ENCODE assay signal across 17 cellular contexts in genomic region chr12:9707356-9707755, GRCh38. TPM values are rescaled to one million over a fixed set of nuclear protein-coding genes. Genes with fewer than 3 reads are reported as not detected.
A peak's percentile ranks its signal among the peaks of the same experiment; 100 is the strongest.
DNase-seq lines count a peak whose midpoint lies in the region; ATAC-seq, FAIRE-seq and TF ChIP-seq lines count a peak whose summit lies in the region.
"Had no signal": no experiment of that assay in that cellular context is flagged by ENCODE, and none has a peak within 500 bp of the region (broad histone marks: within the 10 kb centered on the region; RNA-seq: fewer than 3 reads in every experiment).

No MANE protein-coding gene starts in this region.

- in situ Hi-C loops in GM12878 (cut with MboI): loop anchor here (5.0 kb wide), 1 partner anchor 70 kb away; no protein-coding TSS in a partner anchor

- H3K79me2 ChIP-seq in OCI-LY7 (ENCODE audit: insufficient read depth, low read depth, low read length) (no peaks in the 10 kb centered on the region), GM12878 (ENCODE audit: control insufficient read depth, insufficient read depth, low read length) (peaks cover 2% of the 10 kb centered on the region)
- H3K79me2 ChIP-seq: parathyroid adenoma had no signal

- FAIRE-seq in GM12878 (lab: Jason Lieb, UNC): no peak
- FAIRE-seq: islet of Langerhans had no signal

- no peaks in the 10 kb centered on the region for H3K27me3 Mint-ChIP-seq in activated naive CD4-positive, alpha-beta T cell treated with anti-CD3 and anti-CD28 coated beads, Interleukin-2, amount 50 U/mL, for 24 hours
- no peaks in the 10 kb centered on the region for H3K27me3 Mint-ChIP-seq in stimulated activated naive CD8-positive, alpha-beta T cell treated with anti-CD3 and anti-CD28 coated beads, Interleukin-15, amount 100 ng/mL, for 72 hours

- peak overlapping the region; percentile 78 for H3K4me3 Mint-ChIP-seq in activated naive CD4-positive, alpha-beta T cell treated with anti-CD3 and anti-CD28 coated beads, Interleukin-2, amount 50 U/mL, for 24 hours
- H3K4me3 Mint-ChIP-seq in stimulated activated naive CD8-positive, alpha-beta T cell treated with anti-CD3 and anti-CD28 coated beads, Interleukin-15, amount 100 ng/mL, for 72 hours: peak overlapping the region; percentile 73 to 83
- H3K4me3 Mint-ChIP-seq: HFFc6 had no signal

- H3K9me2 ChIP-seq in OCI-LY7 (ENCODE audit: insufficient read depth, low read length): no peaks in the 10 kb centered on the region

- peaks cover 31% of the 10 kb centered on the region for H3K36me3 ChIP-seq in OCI-LY7 (ENCODE audit: insufficient read depth, low read length)
- H3K36me3 ChIP-seq in GM12878 (ENCODE audit: control insufficient read depth in 2 of 2, insufficient read depth in 2 of 2, low read length in 1 of 2): no peaks in the 10 kb centered on the region

- H3K9me3 ChIP-seq in OCI-LY7 (ENCODE audit: low read length) (peaks cover 33% of the 10 kb centered on the region), GM12878 (replicated peaks; ENCODE audit: control insufficient read depth, insufficient read depth, low read length) (peaks cover 4% of the 10 kb centered on the region)

- no peaks in the 10 kb centered on the region for H3K27me3 ChIP-seq in GM12878 (replicated peaks in 1 of 2; ENCODE audit: control insufficient read depth in 2 of 2, insufficient read depth in 2 of 2, low read length in 1 of 2)

- H3K36me3 Mint-ChIP-seq in activated naive CD4-positive, alpha-beta T cell treated with anti-CD3 and anti-CD28 coated beads, Interleukin-2, amount 50 U/mL, for 24 hours: peaks cover 11% of the 10 kb centered on the region

- TF ChIP-seq RAD21 in GM12878 (IDR thresholded peaks at IDR 0.05; ENCODE audit: insufficient read depth, low read depth, low read length): no peak

- peaks cover 12% of the 10 kb centered on the region for H3K9me3 Mint-ChIP-seq in activated naive CD4-positive, alpha-beta T cell treated with anti-CD3 and anti-CD28 coated beads, Interleukin-2, amount 50 U/mL, for 24 hours
- H3K9me3 Mint-ChIP-seq in stimulated activated naive CD8-positive, alpha-beta T cell treated with anti-CD3 and anti-CD28 coated beads, Interleukin-15, amount 100 ng/mL, for 72 hours: peaks cover 22 to 23% of the 10 kb centered on the region in 2 donors
- H3K9me3 Mint-ChIP-seq: HFFc6 had no signal

- H3K9ac ChIP-seq in GM12878 (ENCODE audit: control insufficient read depth, insufficient read depth, low read length): no peak overlapping the region
- H3K9ac ChIP-seq: parathyroid adenoma had no signal

- intact Hi-C loops in OCI-LY7 (cut with micrococcal nuclease; ENCODE audit: unreplicated experiment): loop anchor here (5.0 kb wide), 1 partner anchor 375 kb away; no protein-coding TSS in a partner anchor
- intact Hi-C loops in GM12878 (cut with micrococcal nuclease; ENCODE audit: unreplicated experiment): no loop called here

- no peak for TF ChIP-seq CTCF in OCI-LY7 (conservative IDR thresholded peaks at IDR 0.05; ENCODE audit: low read length)
- no peak for TF ChIP-seq CTCF in GM12878 (IDR thresholded peaks at IDR 0.05 in 2 of 3, conservative IDR thresholded peaks at IDR 0.05 in 1 of 3; ENCODE audit: control insufficient read depth in 2 of 3, extremely low read depth in 1 of 3, insufficient read depth in 1 of 3, low read depth in 3 of 3, low read length in 3 of 3)

- no peak for DNase-seq in activated naive CD4-positive, alpha-beta T cell treated with Interleukin-2 at 50 U/mL for 16 hours
- DNase-seq in OCI-LY7 (ENCODE audit: low spot score) (no peak), GM12878 (ENCODE audit: low read depth, low spot score) (no peak), cerebellar cortex (ENCODE audit: low spot score) (no peak)
- DNase-seq in stimulated activated naive CD8-positive, alpha-beta T cell treated with anti-CD3 and anti-CD28 coated beads, Interleukin-15, amount 100 ng/mL, for 72 hours: peak; percentile 42 to 47
- DNase-seq: DMS79, HFFc6, NCI-H2029, NCI-H524 treated with DMSO at 0.1 percent for 48 hours, T-helper 9 cell had no signal

- no peak for TF ChIP-seq POLR2A in GM12878 (IDR thresholded peaks at IDR 0.05; ENCODE audit: low read depth, low read length)

- POLR2A ChIA-PET in OCI-LY7 (lab: Charles Lee): interaction anchor here (1.1 to 2.9 kb wide), 6 partner anchors 10 to 60 kb away, joined by 3 to 10 read pairs (median 4); partner anchors contain the start of gene CLEC2D
- POLR2A ChIA-PET in GM12878 (lab: Charles Lee): no interaction called here

- peaks cover 78% of the 10 kb centered on the region for H3K4me1 Mint-ChIP-seq in activated naive CD4-positive, alpha-beta T cell treated with anti-CD3 and anti-CD28 coated beads, Interleukin-2, amount 50 U/mL, for 24 hours
- H3K4me1 Mint-ChIP-seq in stimulated activated naive CD8-positive, alpha-beta T cell treated with anti-CD3 and anti-CD28 coated beads, Interleukin-15, amount 100 ng/mL, for 72 hours: peaks cover 58% of the 10 kb centered on the region

- H3K27ac Mint-ChIP-seq in activated naive CD4-positive, alpha-beta T cell treated with anti-CD3 and anti-CD28 coated beads, Interleukin-2, amount 50 U/mL, for 24 hours: peak overlapping the region; percentile 88
- peak overlapping the region; percentile 82 to 94 for H3K27ac Mint-ChIP-seq in stimulated activated naive CD8-positive, alpha-beta T cell treated with anti-CD3 and anti-CD28 coated beads, Interleukin-15, amount 100 ng/mL, for 72 hours
- H3K27ac Mint-ChIP-seq: HFFc6 had no signal

- H3K4me3 ChIP-seq in OCI-LY7 (ENCODE audit: low read depth, low read length, poor library complexity, severe bottlenecking): peak overlapping the region; percentile 14
- no peak overlapping the region for H3K4me3 ChIP-seq in GM12878

- ATAC-seq in GM12878 (0 out of 3 replicates have a peak, but pooled peaks have one; percentile 27), GM18867 (IDR thresholded peaks at IDR 0.05; ENCODE audit: unreplicated experiment) (no peak), HG02763 (IDR thresholded peaks at IDR 0.05; ENCODE audit: unreplicated experiment) (no peak)
- ATAC-seq in stimulated activated naive CD8-positive, alpha-beta T cell treated with anti-CD3 and anti-CD28 coated beads, Interleukin-15, amount 100 ng/mL, for 72 hours: peak; percentile 76

- no peak for TF ChIP-seq EP300 in GM12878 (IDR thresholded peaks at IDR 0.05; ENCODE audit: borderline replicate concordance in 1 of 2, control insufficient read depth in 1 of 2, low read depth in 2 of 2, low read length in 2 of 2)

- H4K20me1 ChIP-seq in OCI-LY7 (ENCODE audit: insufficient read depth, low read length) (no peaks in the 10 kb centered on the region), GM12878 (ENCODE audit: control insufficient read depth, insufficient read depth) (no peaks in the 10 kb centered on the region)

- H3K27ac ChIP-seq in OCI-LY7 (ENCODE audit: low read depth, low read length, poor library complexity, severe bottlenecking) (peak overlapping the region; percentile 56), GM12878 (ENCODE audit: control insufficient read depth, insufficient read depth) (peak overlapping the region; percentile 71)
- H3K27ac ChIP-seq: parathyroid adenoma had no signal

- peak overlapping the region; percentile 47 for H3K4me2 ChIP-seq in OCI-LY7 (ENCODE audit: low read length)
- peak overlapping the region; percentile 59; the same call in 1 of the 2 replicates for H3K4me2 ChIP-seq in GM12878 (ENCODE audit: control insufficient read depth, insufficient read depth)

- BruUV-seq in OCI-LY7 (replicated peaks; lab: Mats Ljungman, UMichigan) (no TSS peak), GM12878 (replicated peaks; lab: Mats Ljungman, UMichigan) (no TSS peak)

- peak overlapping the region; percentile 47; the same call in 1 of the 2 replicates for H2AFZ ChIP-seq in OCI-LY7 (ENCODE audit: low read length)
- H2AFZ ChIP-seq in GM12878 (ENCODE audit: control insufficient read depth, low read depth, low read length): no peak overlapping the region; the same call in 1 of the 2 replicates
- H2AFZ ChIP-seq: parathyroid adenoma had no signal

- RAD21 ChIA-PET in GM12878 (lab: Charles Lee; ENCODE audit: unreplicated experiment): interaction anchor here (1.2 to 4.8 kb wide), 4 partner anchors 36 to 74 kb away, joined by 3 to 32 read pairs (median 10); no protein-coding TSS in a partner anchor

- CTCF ChIA-PET in OCI-LY7 (lab: Charles Lee; ENCODE audit: unreplicated experiment): interaction anchor here (1.3 to 1.5 kb wide), 2 partner anchors 8 to 11 kb away, joined by 3 to 5 read pairs; no protein-coding TSS in a partner anchor
- CTCF ChIA-PET in GM12878 (lab: Yijun Ruan, JAX): interaction anchor here (0.9 to 9.0 kb wide), 11 partner anchors 10 to 377 kb away, joined by 3 to 159 read pairs (median 5); no protein-coding TSS in a partner anchor

- H3K4me1 ChIP-seq in OCI-LY7 (ENCODE audit: insufficient read depth, low read length, poor library complexity, severe bottlenecking) (peaks cover 70% of the 10 kb centered on the region), GM12878 (ENCODE audit: control insufficient read depth, insufficient read depth, low read length) (peaks cover 51% of the 10 kb centered on the region)
- H3K4me1 ChIP-seq: parathyroid adenoma had no signal

- SMC1A ChIA-PET in GM12878 (lab: Charles Lee; ENCODE audit: uncharacterized antibody, unreplicated experiment): interaction anchor here (0.7 to 7.8 kb wide), 12 partner anchors 8 to 376 kb away, joined by 3 to 100 read pairs (median 4); partner anchors contain the start of gene CLEC2D

RNA-seq across cellular contexts. Expression of gene CLECL1, which starts 25.5 kb away (rescaled TPM):
- total RNA-seq in OCI-LY7 (2014; rRNA removed; shearing (Covaris generic)): 68.4 and 73.3 TPM in 2 replicates
- total RNA-seq in OCI-LY7 (2022): 106 and 114 TPM in 2 replicates
- total RNA-seq in GM12878 (2013; cell fraction: nucleolus; rRNA removed): 0.92 and 0.98 TPM in 2 replicates
- total RNA-seq in GM12878 (2014; rRNA removed): 25.0 and 25.9 TPM in 2 replicates
- total RNA-seq in GM12878 (2014; rRNA removed; fragmentation: Illumina TruSeq; extraction: Trizol): 43.7 and 44.2 TPM in 2 replicates
- 29.0 and 33.6 TPM in 2 replicates for total RNA-seq in GM12878 (2021)
- 95.5 TPM for polyA plus RNA-seq in GM12878 (2011; ENCODE audit: low read depth)
- 4.6 and 7.9 TPM in 2 replicates for polyA plus RNA-seq in GM12878 (2011; rRNA removed)
- 1.9 and 2.1 TPM in 2 replicates for polyA plus RNA-seq in GM12878 (2011; cell fraction: cytosol; rRNA removed)
- polyA plus RNA-seq in GM12878 (2011; cell fraction: nucleus; rRNA removed): 1.6 and 3.5 TPM in 2 replicates
- 87.0 and 87.9 TPM in 2 replicates for polyA plus RNA-seq in GM12878 (2012)
- 48.6 and 53.9 TPM in 2 replicates for polyA plus RNA-seq in GM12878 (2014; fragmentation: Illumina TruSeq; extraction: Trizol)
- 10 to 100 TPM; 53.3 to 56.5 TPM for polyA plus RNA-seq in GM12878 (2014; fragmentation: Nextera tagmentation; extraction: Ambion mirVana)
- 35.7 and 37.8 TPM in 2 replicates for polyA plus RNA-seq in GM12878 (2014; rRNA removed)
- 10 to 100 TPM; 50.9 to 52.9 TPM for polyA plus RNA-seq in GM12878 (2016; fragmentation: Nextera tagmentation; extraction: Ambion mirVana)
- 0.88 and 2.4 TPM in 2 replicates for polyA minus RNA-seq in GM12878 (2011; rRNA and poly(A)+ RNA removed)
- 2.4 TPM in 1 of 2 replicates, not detected in the other for polyA minus RNA-seq in GM12878 (2011; cell fraction: cytosol; rRNA and poly(A)+ RNA removed)
- 1.8 and 3.0 TPM in 2 replicates for polyA minus RNA-seq in GM12878 (2011; cell fraction: nucleus; rRNA and poly(A)+ RNA removed)
- total RNA-seq: glomerular endothelial cell, HFFc6, M059J had no signal

RNA-seq across cellular contexts. Expression of gene CLEC2D, which starts 37.8 kb away (rescaled TPM):
- total RNA-seq in OCI-LY7 (2014; rRNA removed; shearing (Covaris generic)): 56.9 and 59.6 TPM in 2 replicates
- total RNA-seq in OCI-LY7 (2022) (146 and 177 TPM in 2 replicates), GM12878 (2014; rRNA removed) (14.9 and 16.1 TPM in 2 replicates), GM12878 (2014; rRNA removed; fragmentation: Illumina TruSeq; extraction: Trizol) (14.4 and 16.2 TPM in 2 replicates), GM12878 (2021) (15.4 and 15.5 TPM in 2 replicates)
- total RNA-seq in GM12878 (2013; cell fraction: nucleolus; rRNA removed): 3.9 and 5.2 TPM in 2 replicates
- 121 TPM for polyA plus RNA-seq in GM12878 (2011; ENCODE audit: low read depth)
- polyA plus RNA-seq in GM12878 (2011; rRNA removed) (4.6 and 6.2 TPM in 2 replicates), GM12878 (2014; fragmentation: Illumina TruSeq; extraction: Trizol) (16.5 and 29.1 TPM in 2 replicates), GM12878 (2014; fragmentation: Nextera tagmentation; extraction: Ambion mirVana) (10 to 100 TPM; 29.8 TPM), GM12878 (2014; rRNA removed) (14.8 and 14.9 TPM in 2 replicates), GM12878 (2016; fragmentation: Nextera tagmentation; extraction: Ambion mirVana) (10 to 100 TPM; 25.4 to 27.5 TPM)
- 1.0 and 1.9 TPM in 2 replicates for polyA plus RNA-seq in GM12878 (2011; cell fraction: cytosol; rRNA removed)
- polyA plus RNA-seq in GM12878 (2011; cell fraction: nucleus; rRNA removed): 4.2 and 4.5 TPM in 2 replicates
- 76.6 and 111 TPM in 2 replicates for polyA plus RNA-seq in GM12878 (2012)
- 3.1 and 3.8 TPM in 2 replicates for polyA minus RNA-seq in GM12878 (2011; rRNA and poly(A)+ RNA removed)
- polyA minus RNA-seq in GM12878 (2011; cell fraction: cytosol; rRNA and poly(A)+ RNA removed): 1.4 and 1.5 TPM in 2 replicates
- 1.3 and 3.0 TPM in 2 replicates for polyA minus RNA-seq in GM12878 (2011; cell fraction: nucleus; rRNA and poly(A)+ RNA removed)

RNA-seq across cellular contexts. Expression of gene CD69, which starts 53.3 kb away (rescaled TPM):
- total RNA-seq in OCI-LY7 (2014; rRNA removed; shearing (Covaris generic)): 12.3 and 13.7 TPM in 2 replicates
- total RNA-seq in OCI-LY7 (2022): 9.7 and 10.3 TPM in 2 replicates
- total RNA-seq in GM12878 (2013; cell fraction: nucleolus; rRNA removed): 224 and 241 TPM in 2 replicates
- total RNA-seq in GM12878 (2014; rRNA removed): 15.0 and 23.3 TPM in 2 replicates
- total RNA-seq in GM12878 (2014; rRNA removed; fragmentation: Illumina TruSeq; extraction: Trizol): 18.2 and 21.8 TPM in 2 replicates
- 10.8 and 12.4 TPM in 2 replicates for total RNA-seq in GM12878 (2021)
- polyA plus RNA-seq in GM12878 (2011; ENCODE audit: low read depth): 20.1 TPM
- polyA plus RNA-seq in GM12878 (2011; rRNA removed): 156 and 338 TPM in 2 replicates
- 40.2 and 51.7 TPM in 2 replicates for polyA plus RNA-seq in GM12878 (2011; cell fraction: cytosol; rRNA removed)
- 75.4 and 142 TPM in 2 replicates for polyA plus RNA-seq in GM12878 (2011; cell fraction: nucleus; rRNA removed)
- polyA plus RNA-seq in GM12878 (2012): 23.3 and 64.7 TPM in 2 replicates
- polyA plus RNA-seq in GM12878 (2014; fragmentation: Illumina TruSeq; extraction: Trizol): 10.3 and 22.3 TPM in 2 replicates
- polyA plus RNA-seq in GM12878 (2014; fragmentation: Nextera tagmentation; extraction: Ambion mirVana): 10 to 100 TPM; 32.9 to 55.7 TPM
- 7.9 and 15.0 TPM in 2 replicates for polyA plus RNA-seq in GM12878 (2014; rRNA removed)
- polyA plus RNA-seq in GM12878 (2016; fragmentation: Nextera tagmentation; extraction: Ambion mirVana): 1 to 10 TPM; 7.3 to 8.0 TPM
- polyA minus RNA-seq in GM12878 (2011; rRNA and poly(A)+ RNA removed): 172 and 240 TPM in 2 replicates
- polyA minus RNA-seq in GM12878 (2011; cell fraction: cytosol; rRNA and poly(A)+ RNA removed): 37.4 and 42.2 TPM in 2 replicates
- 166 and 176 TPM in 2 replicates for polyA minus RNA-seq in GM12878 (2011; cell fraction: nucleus; rRNA and poly(A)+ RNA removed)
- total RNA-seq: HFFc6 had no signal

Comparison
In these comparisons a context has a peak if more than half of its experiments do, and no peak if none do; other contexts are left out.
1. DNase-seq: peak in stimulated activated naive CD8-positive, alpha-beta T cell treated with anti-CD3 and anti-CD28 coated beads, Interleukin-15, amount 100 ng/mL, for 72 hours (2 of 2); none in activated naive CD4-positive, alpha-beta T cell treated with Interleukin-2 at 50 U/mL for 16 hours (single experiment), OCI-LY7 (single experiment), GM12878 (single experiment) and cerebellar cortex (single experiment).
2. ATAC-seq: peak in GM12878 (single experiment) and stimulated activated naive CD8-positive, alpha-beta T cell treated with anti-CD3 and anti-CD28 coated beads, Interleukin-15, amount 100 ng/mL, for 72 hours (single experiment); none in GM18867 (single experiment) and HG02763 (single experiment).